Comparison of ENCODE assay signal across 1 cellular context in genomic region chr4:24604558-24605214, GRCh38.
TF ChIP-seq lines count a peak whose summit lies in the region.

No MANE protein-coding gene starts in this region.

TF ChIP-seq in A549, 52 proteins besides CTCF, POLR2A, EP300 and RAD21 (continued from another document):
- TF ChIP-seq EHMT2 (IDR thresholded peaks at IDR 0.05; ENCODE audit: low read depth) (no peak), FOXS1 (CRISPR knock-in tag; IDR thresholded peaks at IDR 0.05) (no peak)
